29 cellular contexts compared by ENCODE assay signal in genomic region chr6:47671777-47672176, GRCh38. TPM values are rescaled to one million over a fixed set of nuclear protein-coding genes. Genes with fewer than 3 reads are reported as not detected.
"Had no signal": no experiment of that assay in that cellular context is flagged by ENCODE, and none has a peak within 500 bp of the region (broad histone marks: within the 10 kb centered on the region; RNA-seq: fewer than 3 reads in every experiment).

No MANE protein-coding gene starts in this region.

- ATAC-seq: effector memory CD8-positive, alpha-beta T cell; foreskin keratinocyte; gastroesophageal sphincter; heart left ventricle; left cardiac atrium; left lung; left ventricle myocardium superior; lower lobe of right lung; naive thymus-derived CD4-positive, alpha-beta T cell had no signal

- H3K4me3 ChIP-seq: colonic mucosa, esophagus muscularis mucosa, gastroesophageal sphincter, heart left ventricle, hepatocyte, left lung, lower lobe of right lung had no signal

- H3K36me3 ChIP-seq: colonic mucosa, esophagus muscularis mucosa, gastroesophageal sphincter, heart left ventricle, left lung, lower lobe of right lung had no signal

- H3K4me1 Mint-ChIP-seq: immature natural killer cell; naive thymus-derived CD4-positive, alpha-beta T cell had no signal

- H3K4me3 Mint-ChIP-seq: dendritic cell treated with granulocyte-macrophage colony-stimulating factor and Interleukin-4, amounts not matched to agents 40 ng/mL and 50 ng/mL, for 4 days; effector memory CD8-positive, alpha-beta T cell; immature natural killer cell; naive thymus-derived CD4-positive, alpha-beta T cell had no signal

- H3K27ac Mint-ChIP-seq: dendritic cell treated with granulocyte-macrophage colony-stimulating factor and Interleukin-4, amounts not matched to agents 40 ng/mL and 50 ng/mL, for 4 days; effector memory CD8-positive, alpha-beta T cell; immature natural killer cell; naive thymus-derived CD4-positive, alpha-beta T cell had no signal

- H3K9me3 Mint-ChIP-seq: dendritic cell treated with granulocyte-macrophage colony-stimulating factor and Interleukin-4, amounts not matched to agents 40 ng/mL and 50 ng/mL, for 4 days; effector memory CD8-positive, alpha-beta T cell; immature natural killer cell had no signal

- H2AFZ ChIP-seq: hepatocyte had no signal

- H3K27ac ChIP-seq: colonic mucosa, esophagus muscularis mucosa, gastroesophageal sphincter, heart left ventricle, hepatocyte, left lung, lower lobe of right lung had no signal

- H3K79me2 ChIP-seq: hepatocyte had no signal

- DNase-seq: colonic mucosa; cortex of kidney; effector CD8-positive, alpha-beta T cell; effector memory CD8-positive, alpha-beta T cell; foreskin keratinocyte; heart left ventricle; hypothalamus; immature natural killer cell; islet precursor cell; kidney; kidney glomerular epithelial cell; left cardiac atrium; left lung; left ventricle myocardium superior; lower lobe of right lung; mesenchymal stem cell; midbrain; naive thymus-derived CD4-positive, alpha-beta T cell had no signal

- H3K27me3 ChIP-seq: colonic mucosa, esophagus muscularis mucosa, foreskin keratinocyte, gastroesophageal sphincter, heart left ventricle, hepatocyte, left lung had no signal

- H3K4me1 ChIP-seq: colonic mucosa, gastroesophageal sphincter, lower lobe of right lung had no signal

- H3K9me3 ChIP-seq: colonic mucosa, esophagus muscularis mucosa, gastroesophageal sphincter, left lung, lower lobe of right lung had no signal

- FAIRE-seq: endothelial cell of umbilical vein, frontal cortex had no signal

- H3K36me3 Mint-ChIP-seq: immature natural killer cell; naive thymus-derived CD4-positive, alpha-beta T cell had no signal

- H3K4me2 ChIP-seq: hepatocyte had no signal

RNA-seq across cellular contexts. Expression of gene ADGRF4, which starts 26.6 kb away (rescaled TPM):
- total RNA-seq: dermis microvascular lymphatic vessel endothelial cell; endothelial cell of umbilical vein; fibroblast of lung; frontal cortex; kidney; left ventricle myocardium superior; lower lobe of right lung; lung microvascular endothelial cell; mesenteric fat pad; mononuclear cell; naive thymus-derived CD4-positive, alpha-beta T cell had no signal
- polyA plus RNA-seq: endothelial cell of umbilical vein; fibroblast of lung; immature natural killer cell; naive thymus-derived CD4-positive, alpha-beta T cell had no signal
